ENCODE assay signal across 1 cellular context in the genomic region with DNA sequence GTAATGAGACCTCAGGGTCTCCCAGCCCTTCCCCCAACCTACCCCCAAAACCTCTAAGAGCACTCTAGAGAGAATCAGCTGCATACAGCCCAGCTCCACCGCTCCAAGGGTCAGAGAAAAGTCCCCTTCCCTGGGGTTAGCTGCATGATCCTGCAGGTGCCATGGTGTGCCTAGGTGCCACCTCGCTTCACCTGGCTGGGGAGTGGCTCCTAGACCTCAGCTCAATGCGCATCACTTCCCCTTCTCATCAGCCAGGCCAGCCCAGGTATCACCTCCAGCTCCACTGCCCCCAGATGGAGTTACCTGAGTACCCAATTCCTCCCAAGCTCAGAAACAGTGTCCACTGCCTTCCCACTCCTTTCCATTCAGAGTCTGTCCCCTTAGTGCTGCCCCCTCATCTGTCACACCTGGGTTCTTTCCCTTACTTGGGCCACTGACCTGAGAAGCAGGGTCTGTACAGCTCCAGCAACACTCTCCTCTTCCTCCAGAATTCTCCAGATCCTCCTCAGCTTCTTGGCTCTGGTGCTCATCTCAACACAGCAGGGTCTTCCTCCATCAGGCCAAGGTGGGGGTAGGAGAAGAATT.
TF ChIP-seq lines count a peak whose summit lies in the region.

No MANE protein-coding gene starts in this region.

TF ChIP-seq in SK-N-SH treated with all-trans-retinoic acid at 6 μM for 48 hours, 23 proteins besides CTCF, POLR2A, EP300 and RAD21:
- TF ChIP-seq, protein P1, sequence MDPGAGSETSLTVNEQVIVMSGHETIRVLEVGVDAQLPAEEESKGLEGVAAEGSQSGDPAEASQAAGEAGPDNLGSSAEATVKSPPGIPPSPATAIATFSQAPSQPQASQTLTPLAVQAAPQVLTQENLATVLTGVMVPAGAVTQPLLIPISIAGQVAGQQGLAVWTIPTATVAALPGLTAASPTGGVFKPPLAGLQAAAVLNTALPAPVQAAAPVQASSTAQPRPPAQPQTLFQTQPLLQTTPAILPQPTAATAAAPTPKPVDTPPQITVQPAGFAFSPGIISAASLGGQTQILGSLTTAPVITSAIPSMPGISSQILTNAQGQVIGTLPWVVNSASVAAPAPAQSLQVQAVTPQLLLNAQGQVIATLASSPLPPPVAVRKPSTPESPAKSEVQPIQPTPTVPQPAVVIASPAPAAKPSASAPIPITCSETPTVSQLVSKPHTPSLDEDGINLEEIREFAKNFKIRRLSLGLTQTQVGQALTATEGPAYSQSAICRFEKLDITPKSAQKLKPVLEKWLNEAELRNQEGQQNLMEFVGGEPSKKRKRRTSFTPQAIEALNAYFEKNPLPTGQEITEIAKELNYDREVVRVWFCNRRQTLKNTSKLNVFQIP (CRISPR knock-in tag; IDR thresholded peaks at IDR 0.05; ENCODE audit: borderline replicate concordance, low read depth) = no peak
- no peak for TF ChIP-seq BACH2 (CRISPR knock-in tag; IDR thresholded peaks at IDR 0.05; ENCODE audit: borderline replicate concordance)
- no peak for TF ChIP-seq ZNF70 (CRISPR knock-in tag; IDR thresholded peaks at IDR 0.05)
- no peak for TF ChIP-seq RARB (CRISPR knock-in tag; IDR thresholded peaks at IDR 0.05)
- TF ChIP-seq ESRRG (CRISPR knock-in tag; IDR thresholded peaks at IDR 0.05) = no peak
- TF ChIP-seq ISL1 (CRISPR knock-in tag; IDR thresholded peaks at IDR 0.05) = no peak
- TF ChIP-seq ZNF565 (CRISPR knock-in tag; conservative IDR thresholded peaks at IDR 0.05; ENCODE audit: low read depth) = no peak
- TF ChIP-seq, protein P2, sequence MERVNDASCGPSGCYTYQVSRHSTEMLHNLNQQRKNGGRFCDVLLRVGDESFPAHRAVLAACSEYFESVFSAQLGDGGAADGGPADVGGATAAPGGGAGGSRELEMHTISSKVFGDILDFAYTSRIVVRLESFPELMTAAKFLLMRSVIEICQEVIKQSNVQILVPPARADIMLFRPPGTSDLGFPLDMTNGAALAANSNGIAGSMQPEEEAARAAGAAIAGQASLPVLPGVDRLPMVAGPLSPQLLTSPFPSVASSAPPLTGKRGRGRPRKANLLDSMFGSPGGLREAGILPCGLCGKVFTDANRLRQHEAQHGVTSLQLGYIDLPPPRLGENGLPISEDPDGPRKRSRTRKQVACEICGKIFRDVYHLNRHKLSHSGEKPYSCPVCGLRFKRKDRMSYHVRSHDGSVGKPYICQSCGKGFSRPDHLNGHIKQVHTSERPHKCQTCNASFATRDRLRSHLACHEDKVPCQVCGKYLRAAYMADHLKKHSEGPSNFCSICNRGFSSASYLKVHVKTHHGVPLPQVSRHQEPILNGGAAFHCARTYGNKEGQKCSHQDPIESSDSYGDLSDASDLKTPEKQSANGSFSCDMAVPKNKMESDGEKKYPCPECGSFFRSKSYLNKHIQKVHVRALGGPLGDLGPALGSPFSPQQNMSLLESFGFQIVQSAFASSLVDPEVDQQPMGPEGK (CRISPR knock-in tag; IDR thresholded peaks at IDR 0.05; ENCODE audit: borderline replicate concordance) = no peak
- TF ChIP-seq, protein P3, sequence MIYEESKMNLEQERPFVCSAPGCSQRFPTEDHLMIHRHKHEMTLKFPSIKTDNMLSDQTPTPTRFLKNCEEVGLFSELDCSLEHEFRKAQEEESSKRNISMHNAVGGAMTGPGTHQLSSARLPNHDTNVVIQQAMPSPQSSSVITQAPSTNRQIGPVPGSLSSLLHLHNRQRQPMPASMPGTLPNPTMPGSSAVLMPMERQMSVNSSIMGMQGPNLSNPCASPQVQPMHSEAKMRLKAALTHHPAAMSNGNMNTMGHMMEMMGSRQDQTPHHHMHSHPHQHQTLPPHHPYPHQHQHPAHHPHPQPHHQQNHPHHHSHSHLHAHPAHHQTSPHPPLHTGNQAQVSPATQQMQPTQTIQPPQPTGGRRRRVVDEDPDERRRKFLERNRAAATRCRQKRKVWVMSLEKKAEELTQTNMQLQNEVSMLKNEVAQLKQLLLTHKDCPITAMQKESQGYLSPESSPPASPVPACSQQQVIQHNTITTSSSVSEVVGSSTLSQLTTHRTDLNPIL (CRISPR knock-in tag; IDR thresholded peaks at IDR 0.05; ENCODE audit: low read depth) = no peak
- no peak for TF ChIP-seq ZC3H10 (CRISPR knock-in tag; IDR thresholded peaks at IDR 0.05)
- TF ChIP-seq, protein P4, sequence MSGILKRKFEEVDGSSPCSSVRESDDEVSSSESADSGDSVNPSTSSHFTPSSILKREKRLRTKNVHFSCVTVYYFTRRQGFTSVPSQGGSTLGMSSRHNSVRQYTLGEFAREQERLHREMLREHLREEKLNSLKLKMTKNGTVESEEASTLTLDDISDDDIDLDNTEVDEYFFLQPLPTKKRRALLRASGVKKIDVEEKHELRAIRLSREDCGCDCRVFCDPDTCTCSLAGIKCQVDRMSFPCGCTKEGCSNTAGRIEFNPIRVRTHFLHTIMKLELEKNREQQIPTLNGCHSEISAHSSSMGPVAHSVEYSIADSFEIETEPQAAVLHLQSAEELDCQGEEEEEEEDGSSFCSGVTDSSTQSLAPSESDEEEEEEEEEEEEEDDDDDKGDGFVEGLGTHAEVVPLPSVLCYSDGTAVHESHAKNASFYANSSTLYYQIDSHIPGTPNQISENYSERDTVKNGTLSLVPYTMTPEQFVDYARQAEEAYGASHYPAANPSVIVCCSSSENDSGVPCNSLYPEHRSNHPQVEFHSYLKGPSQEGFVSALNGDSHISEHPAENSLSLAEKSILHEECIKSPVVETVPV (CRISPR knock-in tag; IDR thresholded peaks at IDR 0.05) = no peak
- TF ChIP-seq OSR1 (CRISPR knock-in tag; IDR thresholded peaks at IDR 0.05) = no peak
- no peak for TF ChIP-seq SNAI2 (CRISPR knock-in tag; IDR thresholded peaks at IDR 0.05)
